17 cellular contexts compared by ENCODE assay signal in genomic region chr11:97995874-97996273, GRCh38.
DNase-seq lines count a peak whose midpoint lies in the region; ATAC-seq and TF ChIP-seq lines count a peak whose summit lies in the region.
"Had no signal": no experiment of that assay in that cellular context is flagged by ENCODE, and none has a peak within 500 bp of the region (broad histone marks: within the 10 kb centered on the region; RNA-seq: fewer than 3 reads in every experiment).

No MANE protein-coding gene starts in this region.

- H3K9ac ChIP-seq in H9 (ENCODE audit: extremely low read depth, insufficient read length, low read length) (no peak overlapping the region), endodermal cell (ENCODE audit: extremely low read depth, low read length, poor library complexity, severe bottlenecking) (no peak overlapping the region), neural progenitor cell (no peak overlapping the region)
- H3K9ac ChIP-seq: GM23248 had no signal

- H3T11ph ChIP-seq in H9 (ENCODE audit: low read length): no peak overlapping the region

- no peak overlapping the region for H3K56ac ChIP-seq in H9 (ENCODE audit: insufficient read length, low read depth, low read length)

- no peak for TF ChIP-seq RAD21 in Ishikawa (IDR thresholded peaks at IDR 0.05; ENCODE audit: low read depth)

- H3K79me2 ChIP-seq in H9 (ENCODE audit: insufficient read depth, low read length) (no peaks in the 10 kb centered on the region), neural progenitor cell (ENCODE audit: low read depth) (no peaks in the 10 kb centered on the region)

- H2BK120ac ChIP-seq in H9 (ENCODE audit: low read depth, low read length, poor library complexity, severe bottlenecking): no peak overlapping the region

- H3K4me2 ChIP-seq in H9 (ENCODE audit: insufficient read depth, insufficient read length, low read length) (no peak overlapping the region), neural progenitor cell (peak overlapping the region; percentile 51)

- no peaks in the 10 kb centered on the region for H3K36me3 ChIP-seq in endodermal cell (ENCODE audit: control insufficient read depth, insufficient read depth, low read length)
- H3K36me3 ChIP-seq in neural progenitor cell: no peaks in the 10 kb centered on the region
- H3K36me3 ChIP-seq: BE2C had no signal

- H3K23me2 ChIP-seq in H9 (ENCODE audit: insufficient read length, low read depth, low read length, poor library complexity, severe bottlenecking): no peaks in the 10 kb centered on the region

- H2BK5ac ChIP-seq in H9 (ENCODE audit: insufficient read length, low read length): no peak overlapping the region

- H2BK15ac ChIP-seq in H9 (ENCODE audit: low read depth, low read length): no peak overlapping the region

- no peak overlapping the region for H2AK5ac ChIP-seq in H9 (ENCODE audit: insufficient read length, low read length)

- peaks cover 0 to 4% of the 10 kb centered on the region in 2 experiments; a peak in 3 of 5 replicates for H3K9me3 Mint-ChIP-seq in H9
- peaks cover 9% of the 10 kb centered on the region for H3K9me3 Mint-ChIP-seq in endodermal cell
- no peaks in the 10 kb centered on the region for H3K9me3 Mint-ChIP-seq in neural progenitor cell
- H3K9me3 Mint-ChIP-seq in T-helper 2 cell treated with Interferon-gamma antibody and Interleukin-4, amounts not matched to agents 5 μg/mL and 100 μg/mL, for 36 hours: peaks cover 4% of the 10 kb centered on the region
- H3K9me3 Mint-ChIP-seq: HFFc6 had no signal

- H4K91ac ChIP-seq in H9 (ENCODE audit: insufficient read length, low read depth, low read length): no peak overlapping the region

- H3K27ac Mint-ChIP-seq in H9 (peak overlapping the region in 2 of 3 experiments; percentile 52 to 73; a peak in 2 of 7 replicates), endodermal cell (peak overlapping the region; percentile 77), neural progenitor cell (no peak overlapping the region)
- no peak overlapping the region for H3K27ac Mint-ChIP-seq in T-helper 2 cell treated with Interferon-gamma antibody and Interleukin-4, amounts not matched to agents 5 μg/mL and 100 μg/mL, for 36 hours
- H3K27ac Mint-ChIP-seq: CD4-positive, CD25-positive, alpha-beta regulatory T cell; HFFc6 had no signal

- H2AFZ ChIP-seq in H9 (ENCODE audit: low read length): no peak overlapping the region
- H2AFZ ChIP-seq in neural progenitor cell (replicated peaks): no peak overlapping the region
- H2AFZ ChIP-seq: GM23248 had no signal

- H3K4me3 Mint-ChIP-seq in H9 (no peak overlapping the region), endodermal cell (no peak overlapping the region), neural progenitor cell (no peak overlapping the region)
- H3K4me3 Mint-ChIP-seq in T-helper 2 cell treated with Interferon-gamma antibody and Interleukin-4, amounts not matched to agents 5 μg/mL and 100 μg/mL, for 36 hours: no peak overlapping the region
- H3K4me3 Mint-ChIP-seq: CD4-positive, CD25-positive, alpha-beta regulatory T cell; HFFc6 had no signal

- no peak overlapping the region for H2BK20ac ChIP-seq in H9 (ENCODE audit: low read depth, low read length, poor library complexity, severe bottlenecking)

- H3K4ac ChIP-seq in H9 (ENCODE audit: low read depth, low read length): no peak overlapping the region

- H3K23ac ChIP-seq in H9 (ENCODE audit: insufficient read length, low read depth, low read length): no peak overlapping the region

- H2BK12ac ChIP-seq in H9 (ENCODE audit: insufficient read length, low read depth, low read length): no peak overlapping the region

- no peak overlapping the region for H4K5ac ChIP-seq in H9 (ENCODE audit: insufficient read length, low read depth, low read length)

- no peak overlapping the region for H4K8ac ChIP-seq in H9 (replicated peaks; ENCODE audit: insufficient read length, low read depth, low read length)

- H3K79me1 ChIP-seq in H9 (ENCODE audit: insufficient read depth, low read depth, low read length, poor library complexity, severe bottlenecking): no peaks in the 10 kb centered on the region

- peak; percentile 82; the same call in 1 of the 2 replicates for TF ChIP-seq EP300 in Ishikawa (IDR thresholded peaks at IDR 0.05; ENCODE audit: borderline replicate concordance)

- H3K4me1 Mint-ChIP-seq in H9 (peaks cover 14 to 18% of the 10 kb centered on the region in 2 experiments), endodermal cell (peaks cover 16% of the 10 kb centered on the region), neural progenitor cell (peaks cover 3% of the 10 kb centered on the region)
- H3K4me1 Mint-ChIP-seq in T-helper 2 cell treated with Interferon-gamma antibody and Interleukin-4, amounts not matched to agents 5 μg/mL and 100 μg/mL, for 36 hours (ENCODE audit: low read depth): no peaks in the 10 kb centered on the region
- H3K4me1 Mint-ChIP-seq: CD4-positive, CD25-positive, alpha-beta regulatory T cell had no signal

- H3K14ac ChIP-seq in H9 (ENCODE audit: insufficient read depth, low read length): no peak overlapping the region

- no peak for TF ChIP-seq CTCF in H9 (conservative IDR thresholded peaks at IDR 0.05)
- TF ChIP-seq CTCF in endodermal cell (conservative IDR thresholded peaks at IDR 0.05): no peak
- TF ChIP-seq CTCF in neural progenitor cell (IDR thresholded peaks at IDR 0.05): no peak

- H3K18ac ChIP-seq in H9 (ENCODE audit: insufficient read length, low read depth, low read length): no peak overlapping the region

- H4K20me1 ChIP-seq in H9 (ENCODE audit: control insufficient read depth, insufficient read depth, insufficient read length) (no peaks in the 10 kb centered on the region), neural progenitor cell (ENCODE audit: low read depth) (no peaks in the 10 kb centered on the region)

- H3K27me3 ChIP-seq in H9 (ENCODE audit: insufficient read depth, low read length): no peaks in the 10 kb centered on the region
- no peaks in the 10 kb centered on the region for H3K27me3 ChIP-seq in endodermal cell (ENCODE audit: control insufficient read depth, insufficient read depth, low read length, poor library complexity, severe bottlenecking)
- H3K27me3 ChIP-seq in neural progenitor cell: no peaks in the 10 kb centered on the region
- H3K27me3 ChIP-seq: BE2C had no signal

- no peaks in the 10 kb centered on the region for H3F3A ChIP-seq in neural progenitor cell (ENCODE audit: low read depth)

- H3K27me3 Mint-ChIP-seq in H9 (ENCODE audit: low read depth): no peaks in the 10 kb centered on the region
- H3K27me3 Mint-ChIP-seq in endodermal cell (ENCODE audit: insufficient read depth): no peaks in the 10 kb centered on the region
- peaks cover 2% of the 10 kb centered on the region for H3K27me3 Mint-ChIP-seq in neural progenitor cell (ENCODE audit: insufficient read depth, low read depth)
- no peaks in the 10 kb centered on the region for H3K27me3 Mint-ChIP-seq in T-helper 2 cell treated with Interferon-gamma antibody and Interleukin-4, amounts not matched to agents 5 μg/mL and 100 μg/mL, for 36 hours (ENCODE audit: low read depth)
- H3K27me3 Mint-ChIP-seq: CD4-positive, CD25-positive, alpha-beta regulatory T cell had no signal

- ATAC-seq in GM19455 (IDR thresholded peaks at IDR 0.05; ENCODE audit: unreplicated experiment): no peak
- ATAC-seq: HCT116 had no signal

- WGBS in H9 (ENCODE audit: extremely low coverage, insufficient read length, low lambda C conversion rate): no CpG with 5 or more reads among the region's 3 CpGs
- WGBS in endodermal cell (ENCODE audit: insufficient coverage in 1 of 2, insufficient read length in 1 of 2), 2 experiments: 34 to 37% methylated on average over 2 to 3 of the region's 3 CpGs

- H3K27ac ChIP-seq in H9 (ENCODE audit: insufficient read length, low read depth, low read length): no peak overlapping the region
- H3K27ac ChIP-seq in endodermal cell (ENCODE audit: low read depth, low read length): no peak overlapping the region
- no peak overlapping the region for H3K27ac ChIP-seq in neural progenitor cell
- H3K27ac ChIP-seq: GM23248 had no signal

- no peak for DNase-seq in H9
- DNase-seq in endodermal cell: no peak
- DNase-seq in neural progenitor cell (ENCODE audit: low spot score): peak; percentile 18
- DNase-seq in T-helper 2 cell treated with Interferon-gamma antibody and Interleukin-4, amounts not matched to agents 5 μg/mL and 100 μg/mL, for 36 hours (ENCODE audit: low spot score): no peak
- no peak for DNase-seq in NCI-H510A treated with DMSO at 0.1 percent for 48 hours (lab: John Stamatoyannopoulos, UW)
- DNase-seq: ACHN; BE2C; C1 segment of cervical spinal cord; Caco-2; CD4-positive, CD25-positive, alpha-beta regulatory T cell; GM23248; HFFc6; IMR-90; KG1 had no signal

- H3K4me3 ChIP-seq in endodermal cell (ENCODE audit: low read length) (no peak overlapping the region), neural progenitor cell (no peak overlapping the region)
- H3K4me3 ChIP-seq: GM23248 had no signal

- H3K9me3 ChIP-seq in H9 (ENCODE audit: control insufficient read depth, low read depth, low read length) (no peaks in the 10 kb centered on the region), endodermal cell (ENCODE audit: control insufficient read depth, low read length) (peaks cover 5% of the 10 kb centered on the region), neural progenitor cell (ENCODE audit: low read depth) (no peaks in the 10 kb centered on the region)
- H3K9me3 ChIP-seq: BE2C, Caco-2 had no signal

- H3K36me3 Mint-ChIP-seq in H9 (ENCODE audit: insufficient read depth in 1 of 3, low read depth in 3 of 3) (peaks cover 0 to 5% (median 0%) of the 10 kb centered on the region in 3 experiments; a peak in 2 of 7 replicates), endodermal cell (ENCODE audit: low read depth) (peaks cover 8% of the 10 kb centered on the region), neural progenitor cell (no peaks in the 10 kb centered on the region)
- no peaks in the 10 kb centered on the region for H3K36me3 Mint-ChIP-seq in T-helper 2 cell treated with Interferon-gamma antibody and Interleukin-4, amounts not matched to agents 5 μg/mL and 100 μg/mL, for 36 hours (ENCODE audit: low read depth)
- H3K36me3 Mint-ChIP-seq: CD4-positive, CD25-positive, alpha-beta regulatory T cell had no signal

- H3K4me1 ChIP-seq in H9 (ENCODE audit: insufficient read depth, low read length): peaks cover 3% of the 10 kb centered on the region; the same call in 1 of the 2 replicates
- peaks cover 9% of the 10 kb centered on the region for H3K4me1 ChIP-seq in endodermal cell (ENCODE audit: control insufficient read depth, insufficient read depth, low read length)
- peaks cover 19% of the 10 kb centered on the region for H3K4me1 ChIP-seq in neural progenitor cell
- H3K4me1 ChIP-seq: BE2C, Caco-2 had no signal

TF ChIP-seq in Ishikawa, 13 proteins besides CTCF, POLR2A, EP300 and RAD21:
- no peak for TF ChIP-seq YY1 (IDR thresholded peaks at IDR 0.05; ENCODE audit: low read depth)
- TF ChIP-seq FOXM1 (IDR thresholded peaks at IDR 0.05; ENCODE audit: borderline replicate concordance, low read depth): peak; percentile 30; the same call in 1 of the 2 replicates
- peak; percentile 53; the same call in 1 of the 2 replicates for TF ChIP-seq TCF12 (IDR thresholded peaks at IDR 0.05; ENCODE audit: low read depth)
- TF ChIP-seq TEAD4 (IDR thresholded peaks at IDR 0.05): peak; percentile 60
- TF ChIP-seq NFIC (IDR thresholded peaks at IDR 0.05): peak; percentile 21; the same call in 1 of the 2 replicates

Comparison
In these comparisons a context has a peak if more than half of its experiments do, and no peak if none do; other contexts are left out.
1. H3K27ac Mint-ChIP-seq: peak in H9 (2 of 3) and endodermal cell (single experiment); none in neural progenitor cell (single experiment) and T-helper 2 cell treated with Interferon-gamma antibody and Interleukin-4, amounts not matched to agents 5 μg/mL and 100 μg/mL, for 36 hours (single experiment).